ENCODE assay signal across 8 cellular contexts in the genomic region with DNA sequence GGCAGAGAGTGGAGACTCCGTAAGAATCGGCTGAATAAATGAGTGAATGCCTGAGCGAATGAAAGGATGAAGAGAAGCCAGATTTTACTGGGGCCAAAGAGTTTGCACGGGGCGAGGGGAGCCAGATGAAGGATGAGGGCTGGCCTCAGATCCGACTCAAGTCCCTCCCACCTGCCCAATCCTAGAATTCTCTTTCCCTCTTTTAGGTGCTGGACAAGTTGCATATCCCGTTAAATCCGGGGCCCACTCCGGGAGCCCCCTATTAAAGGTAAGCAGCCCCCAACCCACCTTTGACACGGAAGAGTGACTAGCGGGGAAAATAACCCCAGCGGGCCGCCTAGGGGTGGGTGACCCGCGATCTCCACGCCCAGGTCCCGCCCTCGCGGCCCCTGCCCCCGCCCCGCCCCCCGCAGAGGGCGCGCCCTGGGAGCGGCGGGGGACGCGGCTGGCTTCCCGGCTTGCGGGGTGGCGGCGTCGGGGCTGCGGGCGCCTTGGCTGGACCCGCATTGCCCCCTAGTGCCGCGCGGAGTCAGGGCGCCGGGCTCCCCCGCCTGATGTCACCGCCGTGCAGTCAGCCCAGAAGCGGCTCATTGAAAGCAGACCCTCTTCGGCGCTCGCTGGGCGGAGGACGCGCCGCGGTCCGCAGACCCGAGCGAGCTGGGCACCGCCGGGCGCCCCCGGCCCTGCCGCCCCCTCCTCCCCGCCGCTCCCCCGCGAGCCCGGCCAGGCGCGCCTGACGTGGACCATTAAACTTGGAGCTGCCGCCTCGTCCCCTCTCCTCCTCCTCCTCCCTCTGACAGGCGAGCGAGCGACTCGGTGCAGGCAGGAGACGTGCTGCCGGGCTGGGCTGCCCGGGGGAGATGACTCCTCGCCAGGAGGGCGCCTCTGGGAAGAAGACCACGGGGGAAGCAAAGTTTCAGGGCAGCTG. TPM values are rescaled to one million over a fixed set of nuclear protein-coding genes. Genes with fewer than 3 reads are reported as not detected.
DNase-seq lines count a peak whose midpoint lies in the region; ATAC-seq and TF ChIP-seq lines count a peak whose summit lies in the region.

TSS of gene ADRA1B (plus strand) at position 570 of the 928 bp plus-strand sequence. CDS start 424 bp downstream, outside the sequence.

- no peaks in the 10 kb centered on the region for H3K9me3 Mint-ChIP-seq in activated naive CD8-positive, alpha-beta T cell treated with anti-CD3 and anti-CD28 coated beads, Interleukin-2, amount 50 U/mL, for 24 hours

- DNase-seq in ELF-1 (ENCODE audit: low read depth, low spot score) = peak; percentile 73
- peak; percentile 87 for DNase-seq in RWPE1 (ENCODE audit: low spot score)
- peak; percentile 70 for DNase-seq in activated naive CD8-positive, alpha-beta T cell treated with anti-CD3 and anti-CD28 coated beads, Interleukin-2, amount 50 U/mL, for 24 hours
- peak; percentile 89 for DNase-seq in left ventricle myocardium superior
- DNase-seq in putamen (ENCODE audit: low spot score) = peak; percentile 15
- no peak for DNase-seq in NCI-H2107 treated with DMSO at 0.1 percent for 48 hours (lab: John Stamatoyannopoulos, UW; ENCODE audit: unreplicated experiment)
- DNase-seq in cortex of kidney (lab: John Stamatoyannopoulos, UW) = no peak

- TF ChIP-seq CTCF in RWPE1 (conservative IDR thresholded peaks at IDR 0.05; ENCODE audit: low read depth) = peak; percentile 71

- no peak within 1 kb of the TSS for H3K27ac Mint-ChIP-seq in activated naive CD8-positive, alpha-beta T cell treated with anti-CD3 and anti-CD28 coated beads, Interleukin-2, amount 50 U/mL, for 24 hours

- H3K4me1 Mint-ChIP-seq in activated naive CD8-positive, alpha-beta T cell treated with anti-CD3 and anti-CD28 coated beads, Interleukin-2, amount 50 U/mL, for 24 hours = peaks cover 3% of the 10 kb centered on the region

- CTCF ChIA-PET in RWPE1 (lab: Yijun Ruan, JAX) = interaction anchor here (0.5 to 3.3 kb wide), 17 partner anchors 13 to 735 kb away, joined by 3 to 21 read pairs (median 3); no protein-coding TSS in a partner anchor

- peaks cover 57% of the 10 kb centered on the region for H3K27me3 Mint-ChIP-seq in activated naive CD8-positive, alpha-beta T cell treated with anti-CD3 and anti-CD28 coated beads, Interleukin-2, amount 50 U/mL, for 24 hours

- no peak within 1 kb of the TSS for H3K27ac ChIP-seq in RWPE1

- POLR2A ChIA-PET in RWPE1 (lab: Yijun Ruan, JAX; ENCODE audit: low non-redundant PET) = interaction anchor here (0.5 kb wide), 1 partner anchor 326 kb away, joined by 4 read pairs; no protein-coding TSS in a partner anchor

- intact Hi-C loops in left ventricle myocardium superior (cut with micrococcal nuclease) = loop anchor here (10.0 kb wide), 2 partner anchors 401 to 471 kb away; no protein-coding TSS in a partner anchor

- H3K4me3 Mint-ChIP-seq in activated naive CD8-positive, alpha-beta T cell treated with anti-CD3 and anti-CD28 coated beads, Interleukin-2, amount 50 U/mL, for 24 hours = peak within 1 kb of the TSS; percentile 40

- ATAC-seq in HG02642 (IDR thresholded peaks at IDR 0.05; ENCODE audit: poor library complexity, unreplicated experiment) = peak; percentile 74
- ATAC-seq in activated naive CD8-positive, alpha-beta T cell treated with anti-CD3 and anti-CD28 coated beads, Interleukin-2, amount 50 U/mL, for 24 hours = peak; percentile 83
- peak; percentile 92 for ATAC-seq in left ventricle myocardium superior

- H3K36me3 Mint-ChIP-seq in activated naive CD8-positive, alpha-beta T cell treated with anti-CD3 and anti-CD28 coated beads, Interleukin-2, amount 50 U/mL, for 24 hours (ENCODE audit: low read depth) = no peaks in the 10 kb centered on the region

RNA-seq across cellular contexts. Expression of gene ADRA1B, which starts in this region (rescaled TPM):
- 1.4 TPM for total RNA-seq in left ventricle myocardium superior

Comparison
In these comparisons a context has a peak if more than half of its experiments do, and no peak if none do; other contexts are left out.
1. DNase-seq: peak in ELF-1 (single experiment), RWPE1 (single experiment), activated naive CD8-positive, alpha-beta T cell treated with anti-CD3 and anti-CD28 coated beads, Interleukin-2, amount 50 U/mL, for 24 hours (single experiment), left ventricle myocardium superior (single experiment) and putamen (single experiment); none in NCI-H2107 treated with DMSO at 0.1 percent for 48 hours (single experiment) and cortex of kidney (single experiment).
2. Peak in every context shown above with its lines, with median percentiles within 50 percentile points of each other: ATAC-seq.